Comparison of ENCODE assay signal across 15 cellular contexts in the genomic region with DNA sequence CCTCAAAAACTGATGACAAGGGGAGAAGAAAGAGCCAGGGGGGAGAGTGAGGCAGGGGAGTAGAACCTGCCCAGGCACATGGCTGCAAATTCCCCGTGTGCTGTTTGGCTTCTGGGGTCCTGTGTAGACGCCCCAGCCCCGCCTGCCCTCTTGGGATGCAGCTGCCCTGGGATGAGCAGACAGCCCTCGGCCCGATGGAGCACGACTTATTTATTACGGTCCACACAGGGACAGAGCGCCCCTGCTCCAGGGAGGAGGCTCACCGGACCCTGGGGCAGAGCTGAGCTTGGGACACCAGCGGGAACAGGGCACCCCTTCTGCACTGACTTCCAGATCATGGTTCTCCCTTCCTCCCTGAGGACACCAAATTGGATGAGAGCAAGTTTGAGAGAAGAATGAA. TPM values are rescaled to one million over a fixed set of nuclear protein-coding genes. Genes with fewer than 3 reads are reported as not detected.
DNase-seq lines count a peak whose midpoint lies in the region; ATAC-seq and TF ChIP-seq lines count a peak whose summit lies in the region.
"Had no signal": no experiment of that assay in that cellular context is flagged by ENCODE, and none has a peak within 500 bp of the region (broad histone marks: within the 10 kb centered on the region; RNA-seq: fewer than 3 reads in every experiment).

No MANE protein-coding gene starts in this region.

- H3K4me3 ChIP-seq in CD4-positive, CD25-positive, alpha-beta regulatory T cell (ENCODE audit: low read depth, low read length), result peak overlapping the region; percentile 37
- H3K4me3 ChIP-seq in Jurkat, Clone E6-1 (ENCODE audit: low read length), result peak overlapping the region; percentile 55
- H3K4me3 ChIP-seq in coronary artery (no peak overlapping the region), gastrocnemius medialis (peak overlapping the region in 3 of 4 donors; percentile 9 to 32 (median 11)), testis (no peak overlapping the region)
- H3K4me3 ChIP-seq: ascending aorta had no signal

- intact Hi-C loops in gastrocnemius medialis (cut with DNase I; ENCODE audit: low total_unique reads), result loop anchor here (5.0 kb wide), 2 partner anchors 55 to 200 kb away; no protein-coding TSS in a partner anchor
- intact Hi-C loops in testis (cut with DNase I; ENCODE audit: low total_unique reads), result no loop called here

- no peaks in the 10 kb centered on the region for H3K36me3 ChIP-seq in CD4-positive, CD25-positive, alpha-beta regulatory T cell (ENCODE audit: control insufficient read depth, insufficient read depth, low read length)
- H3K36me3 ChIP-seq in gastrocnemius medialis, result no peaks in the 10 kb centered on the region
- H3K36me3 ChIP-seq in testis (ENCODE audit: low read depth, missing control alignments), result no peaks in the 10 kb centered on the region
- H3K36me3 ChIP-seq: ascending aorta had no signal

- 70 to 87% methylated on average over 10 of the region's 10 CpGs for WGBS in testis, 2 donors

- TF ChIP-seq CTCF in coronary artery (IDR thresholded peaks at IDR 0.05) (no peak), gastrocnemius medialis (IDR thresholded peaks at IDR 0.05 in 4 of 5, conservative IDR thresholded peaks at IDR 0.05 in 1 of 5) (no peak), testis (IDR thresholded peaks at IDR 0.05) (no peak), GM10266 (IDR thresholded peaks at IDR 0.05; ENCODE audit: control insufficient read depth, insufficient read depth, low read depth, missing control alignments) (no peak)

- peaks cover 66% of the 10 kb centered on the region for H3K4me1 ChIP-seq in CD4-positive, CD25-positive, alpha-beta regulatory T cell (ENCODE audit: control insufficient read depth, insufficient read depth, low read length, poor library complexity, severe bottlenecking)
- H3K4me1 ChIP-seq in gastrocnemius medialis, result peaks cover 80 to 82% of the 10 kb centered on the region in 2 donors
- H3K4me1 ChIP-seq in testis, result peaks cover 41% of the 10 kb centered on the region

- in situ Hi-C loops in gastrocnemius medialis (cut with MboI; ENCODE audit: low sequenced_read_pairs in 4 of 4), result loop anchor here in 2 of 4 donors (5.0 kb wide), 2 partner anchors 105 to 110 kb away; a partner anchor contains a TSS

- H3K9me3 ChIP-seq in CD4-positive, CD25-positive, alpha-beta regulatory T cell (ENCODE audit: control insufficient read depth in 2 of 2, low read length in 2 of 2), result no peaks in the 10 kb centered on the region
- H3K9me3 ChIP-seq in gastrocnemius medialis (no peaks in the 10 kb centered on the region), testis (no peaks in the 10 kb centered on the region)
- H3K9me3 ChIP-seq: ascending aorta had no signal

- H3K27ac Mint-ChIP-seq in CD4-positive, CD25-positive, alpha-beta regulatory T cell, result peak overlapping the region; percentile 92 to 97 (median 94)

- H3K36me3 Mint-ChIP-seq in CD4-positive, CD25-positive, alpha-beta regulatory T cell, result no peaks in the 10 kb centered on the region

- H3K27me3 Mint-ChIP-seq in CD4-positive, CD25-positive, alpha-beta regulatory T cell, result no peaks in the 10 kb centered on the region

- TF ChIP-seq POLR2A in gastrocnemius medialis (IDR thresholded peaks at IDR 0.05) (no peak), testis (IDR thresholded peaks at IDR 0.05) (no peak)

- peaks cover 14 to 72% (median 44%) of the 10 kb centered on the region in 4 donors for H3K4me1 Mint-ChIP-seq in CD4-positive, CD25-positive, alpha-beta regulatory T cell

- H3K4me3 Mint-ChIP-seq in CD4-positive, CD25-positive, alpha-beta regulatory T cell, result peak overlapping the region in 2 of 4 donors; percentile 28 to 92
- H3K4me3 Mint-ChIP-seq: stimulated activated naive CD8-positive, alpha-beta T cell treated with anti-CD3 and anti-CD28 coated beads, Interleukin-15, Interleukin-2, amounts not matched to agents 100 ng/mL and 50 ng/mL, for 24 hours had no signal

- DNase-seq in CD4-positive, CD25-positive, alpha-beta regulatory T cell, result no peak
- DNase-seq in Jurkat, Clone E6-1 (ENCODE audit: low read depth, low spot score), result no peak
- DNase-seq in coronary artery (ENCODE audit: low spot score) (no peak), gastrocnemius medialis (no peak), testis (no peak), germinal center (ENCODE audit: low spot score) (no peak), GM10266 (ENCODE audit: extremely low spot score) (no peak), caudate nucleus (lab: John Stamatoyannopoulos, UW) (no peak)
- DNase-seq: activated effector memory CD4-positive, alpha-beta T cell treated with Interleukin-2 at 50 U/mL for 16 hours; DMS79; NCI-H1436; NCI-H446 treated with DMSO at 0.1 percent for 48 hours; RPMI8226 had no signal

- no peak for ATAC-seq in CD4-positive, CD25-positive, alpha-beta regulatory T cell (ENCODE audit: low read depth in 2 of 2)
- ATAC-seq in gastrocnemius medialis, result no peak

- H3K27me3 ChIP-seq in CD4-positive, CD25-positive, alpha-beta regulatory T cell (ENCODE audit: control insufficient read depth, insufficient read depth, low read length), result no peaks in the 10 kb centered on the region
- H3K27me3 ChIP-seq in gastrocnemius medialis (no peaks in the 10 kb centered on the region), testis (no peaks in the 10 kb centered on the region)
- H3K27me3 ChIP-seq: ascending aorta had no signal

- peaks cover 0 to 3% (median 0%) of the 10 kb centered on the region in 7 donors for H3K9me3 Mint-ChIP-seq in CD4-positive, CD25-positive, alpha-beta regulatory T cell

- peak overlapping the region; percentile 80 for H3K27ac ChIP-seq in CD4-positive, CD25-positive, alpha-beta regulatory T cell (ENCODE audit: insufficient read depth, low read length, poor library complexity, severe bottlenecking)
- H3K27ac ChIP-seq in coronary artery (peak overlapping the region; percentile 50 to 64), gastrocnemius medialis (peak overlapping the region; percentile 97 to 99 (median 97)), testis (no peak overlapping the region), caudate nucleus (ENCODE audit: low read depth, low read length) (no peak overlapping the region)

RNA-seq across cellular contexts. Expression of a gene that starts 9.1 kb away (rescaled TPM):
- total RNA-seq in CD4-positive, CD25-positive, alpha-beta regulatory T cell, result not detected
- under 1 TPM in 3 of 4 donors, not detected in 1; 0.10 to 0.32 (median 0.15) TPM for polyA plus RNA-seq in CD4-positive, CD25-positive, alpha-beta regulatory T cell
- 1.2 TPM for polyA plus RNA-seq in Jurkat, Clone E6-1 (2012; ENCODE audit: insufficient read depth, insufficient read length)
- total RNA-seq in gastrocnemius medialis (10 to 100 TPM; 27.8 to 54.5 (median 44.2) TPM), testis (10 to 100 TPM in 1 of 2 donors, 1 to 10 TPM in 1; 5.0 to 14.4 TPM)
- polyA plus RNA-seq in testis (ENCODE audit: insufficient read depth, low read depth, low replicate concordance), result 4.2 TPM

RNA-seq across cellular contexts. Expression of a gene that starts 40.8 kb away (rescaled TPM):
- 14.2 TPM for total RNA-seq in CD4-positive, CD25-positive, alpha-beta regulatory T cell
- polyA plus RNA-seq in CD4-positive, CD25-positive, alpha-beta regulatory T cell, result 10 to 100 TPM; 15.6 to 19.2 (median 16.7) TPM
- polyA plus RNA-seq in Jurkat, Clone E6-1 (2012; ENCODE audit: insufficient read depth, insufficient read length), result 26.3 TPM
- 10 to 100 TPM in 1 of 4 donors, 1 to 10 TPM in 3; 4.1 to 11.0 (median 6.5) TPM for total RNA-seq in gastrocnemius medialis
- total RNA-seq in testis, result 10 to 100 TPM; 12.3 to 14.6 TPM
- 14.0 TPM for polyA plus RNA-seq in testis (ENCODE audit: insufficient read depth, low read depth, low replicate concordance)

Comparison
In these comparisons a context has a peak if more than half of its experiments do, and no peak if none do; other contexts are left out.
1. H3K27ac ChIP-seq: peak in CD4-positive, CD25-positive, alpha-beta regulatory T cell (single experiment), coronary artery (2 of 2) and gastrocnemius medialis (4 of 4); none in testis (0 of 2) and caudate nucleus (single experiment).
2. H3K4me3 ChIP-seq: peak in CD4-positive, CD25-positive, alpha-beta regulatory T cell (single experiment), Jurkat, Clone E6-1 (single experiment) and gastrocnemius medialis (3 of 4); none in coronary artery (single experiment) and testis (0 of 2).